9 cellular contexts compared by ENCODE assay signal in genomic region chr12:104462931-104463339, GRCh38. TPM values are rescaled to one million over a fixed set of nuclear protein-coding genes. Genes with fewer than 3 reads are reported as not detected.
DNase-seq lines count a peak whose midpoint lies in the region; ATAC-seq, FAIRE-seq and TF ChIP-seq lines count a peak whose summit lies in the region.
"Had no signal": no experiment of that assay in that cellular context is flagged by ENCODE, and none has a peak within 500 bp of the region (broad histone marks: within the 10 kb centered on the region; RNA-seq: fewer than 3 reads in every experiment).

No MANE protein-coding gene starts in this region.

- DNase-seq in A549 (ENCODE audit: low read depth in 1 of 2, low spot score in 1 of 2) (no peak), mesenteric fat pad (ENCODE audit: low spot score) (no peak), NCI-H345 treated with DMSO at 0.1 percent for 48 hours (lab: John Stamatoyannopoulos, UW; ENCODE audit: unreplicated experiment) (no peak)
- DNase-seq in activated T-helper 2 cell treated with anti-CD3 and anti-CD28 coated beads, Interferon-gamma antibody, Interleukin-2, Interleukin-4, amounts not matched to agents 10 μg/mL and 5 μg/mL and 100 μg/mL, durations not matched to agents 14 hours and 24 hours and 36 hours (ENCODE audit: low spot score): peak; percentile 58
- DNase-seq in stimulated activated effector memory CD8-positive, alpha-beta T cell treated with anti-CD3 and anti-CD28 coated beads, Interleukin-12 subunit alpha, Interleukin-12 subunit beta, amount 100 ng/mL, for 72 hours (ENCODE audit: low spot score in 2 of 2): peak in 1 of 2 donors; percentile 72
- DNase-seq in stimulated activated CD4-positive, alpha-beta T cell treated with anti-CD3 and anti-CD28 coated beads, Interleukin-2, amount 100 ng/mL, for 48 hours: no peak

- CTCF ChIA-PET in A549 (lab: Yijun Ruan, JAX): interaction anchor here (1.0 kb wide), 1 partner anchor 15 kb away, joined by 3 read pairs; no protein-coding TSS in a partner anchor

- H3K4me1 Mint-ChIP-seq in activated T-helper 2 cell treated with anti-CD3 and anti-CD28 coated beads, Interferon-gamma antibody, Interleukin-2, Interleukin-4, amounts not matched to agents 10 μg/mL and 5 μg/mL and 100 μg/mL, durations not matched to agents 14 hours and 24 hours and 36 hours (ENCODE audit: low read depth): peaks cover 68% of the 10 kb centered on the region
- peaks cover 75% of the 10 kb centered on the region for H3K4me1 Mint-ChIP-seq in stimulated activated effector memory CD8-positive, alpha-beta T cell treated with anti-CD3 and anti-CD28 coated beads, Interleukin-12 subunit alpha, Interleukin-12 subunit beta, amount 100 ng/mL, for 72 hours

- FAIRE-seq in A549 (lab: Jason Lieb, UNC): no peak

- peak overlapping the region; percentile 92 for H3K27ac Mint-ChIP-seq in activated T-helper 2 cell treated with anti-CD3 and anti-CD28 coated beads, Interferon-gamma antibody, Interleukin-2, Interleukin-4, amounts not matched to agents 10 μg/mL and 5 μg/mL and 100 μg/mL, durations not matched to agents 14 hours and 24 hours and 36 hours
- peak overlapping the region; percentile 82 for H3K27ac Mint-ChIP-seq in stimulated activated effector memory CD8-positive, alpha-beta T cell treated with anti-CD3 and anti-CD28 coated beads, Interleukin-12 subunit alpha, Interleukin-12 subunit beta, amount 100 ng/mL, for 72 hours
- H3K27ac Mint-ChIP-seq: nephron had no signal

- peaks cover 29% of the 10 kb centered on the region for H3K4me1 ChIP-seq in A549

- TF ChIP-seq CTCF in A549 (IDR thresholded peaks at IDR 0.05): no peak

- H3K27me3 Mint-ChIP-seq in activated T-helper 2 cell treated with anti-CD3 and anti-CD28 coated beads, Interferon-gamma antibody, Interleukin-2, Interleukin-4, amounts not matched to agents 10 μg/mL and 5 μg/mL and 100 μg/mL, durations not matched to agents 14 hours and 24 hours and 36 hours (ENCODE audit: low read depth): no peaks in the 10 kb centered on the region

- no peak for TF ChIP-seq EP300 in A549 (IDR thresholded peaks at IDR 0.05)

- peaks cover 3% of the 10 kb centered on the region for H3K9me3 Mint-ChIP-seq in activated T-helper 2 cell treated with anti-CD3 and anti-CD28 coated beads, Interferon-gamma antibody, Interleukin-2, Interleukin-4, amounts not matched to agents 10 μg/mL and 5 μg/mL and 100 μg/mL, durations not matched to agents 14 hours and 24 hours and 36 hours
- H3K9me3 Mint-ChIP-seq in stimulated activated effector memory CD8-positive, alpha-beta T cell treated with anti-CD3 and anti-CD28 coated beads, Interleukin-12 subunit alpha, Interleukin-12 subunit beta, amount 100 ng/mL, for 72 hours: no peaks in the 10 kb centered on the region
- H3K9me3 Mint-ChIP-seq: nephron had no signal

- peak overlapping the region; percentile 13; the same call in 2 of the 3 replicates for H3K4me2 ChIP-seq in A549

- ATAC-seq in A549: no peak
- peak; percentile 56 for ATAC-seq in GM19043 (IDR thresholded peaks at IDR 0.05; ENCODE audit: low read depth, unreplicated experiment)
- ATAC-seq in HG03558 (IDR thresholded peaks at IDR 0.05; ENCODE audit: extremely low read depth, unreplicated experiment): peak; percentile 33
- ATAC-seq in stimulated activated effector memory CD8-positive, alpha-beta T cell treated with anti-CD3 and anti-CD28 coated beads, Interleukin-12 subunit alpha, Interleukin-12 subunit beta, amount 100 ng/mL, for 72 hours: peak; percentile 71

- peak overlapping the region in 1 of 2 experiments; percentile 34; a peak in 2 of 6 replicates for H3K27ac ChIP-seq in A549

- POLR2A ChIA-PET in A549 (lab: Yijun Ruan, JAX): no interaction called here

- intact Hi-C loops in activated T-helper 2 cell treated with anti-CD3 and anti-CD28 coated beads, Interferon-gamma antibody, Interleukin-2, Interleukin-4, amounts not matched to agents 10 μg/mL and 5 μg/mL and 100 μg/mL, durations not matched to agents 14 hours and 24 hours and 36 hours (cut with micrococcal nuclease): loop anchor here (1.0 to 5.0 kb wide), 7 partner anchors 16 to 299 kb away; no protein-coding TSS in a partner anchor

- WGBS in A549 (ENCODE audit: missing lambda C conversion rate): 90% methylated on average over 1 of the region's 1 CpG

- TF ChIP-seq POLR2A in A549 (IDR thresholded peaks at IDR 0.05; ENCODE audit: low read length): no peak

- no peak overlapping the region for H3K4me3 ChIP-seq in A549

- peaks cover 44% of the 10 kb centered on the region for H3K36me3 Mint-ChIP-seq in activated T-helper 2 cell treated with anti-CD3 and anti-CD28 coated beads, Interferon-gamma antibody, Interleukin-2, Interleukin-4, amounts not matched to agents 10 μg/mL and 5 μg/mL and 100 μg/mL, durations not matched to agents 14 hours and 24 hours and 36 hours (ENCODE audit: low read depth)
- peaks cover 26% of the 10 kb centered on the region for H3K36me3 Mint-ChIP-seq in stimulated activated effector memory CD8-positive, alpha-beta T cell treated with anti-CD3 and anti-CD28 coated beads, Interleukin-12 subunit alpha, Interleukin-12 subunit beta, amount 100 ng/mL, for 72 hours

- TF ChIP-seq RAD21 in A549 (conservative IDR thresholded peaks at IDR 0.05 in 1 of 2, IDR thresholded peaks at IDR 0.05 in 1 of 2): no peak

- H3K4me3 Mint-ChIP-seq in activated T-helper 2 cell treated with anti-CD3 and anti-CD28 coated beads, Interferon-gamma antibody, Interleukin-2, Interleukin-4, amounts not matched to agents 10 μg/mL and 5 μg/mL and 100 μg/mL, durations not matched to agents 14 hours and 24 hours and 36 hours (ENCODE audit: low read depth): peak overlapping the region; percentile 74
- H3K4me3 Mint-ChIP-seq in stimulated activated effector memory CD8-positive, alpha-beta T cell treated with anti-CD3 and anti-CD28 coated beads, Interleukin-12 subunit alpha, Interleukin-12 subunit beta, amount 100 ng/mL, for 72 hours: peak overlapping the region; percentile 85
- H3K4me3 Mint-ChIP-seq: nephron had no signal

- H3K9me3 ChIP-seq in A549: no peaks in the 10 kb centered on the region

TF ChIP-seq in A549, 52 proteins besides CTCF, POLR2A, EP300 and RAD21:
- TF ChIP-seq ZSCAN20 (CRISPR knock-in tag; IDR thresholded peaks at IDR 0.05) (no peak), MAZ (IDR thresholded peaks at IDR 0.05; ENCODE audit: borderline replicate concordance, low read depth, low read length) (no peak), HOXB5 (CRISPR knock-in tag; IDR thresholded peaks at IDR 0.05) (no peak), RNF2 (IDR thresholded peaks at IDR 0.05; ENCODE audit: borderline replicate concordance, low read depth) (no peak), PHF8 (IDR thresholded peaks at IDR 0.05; ENCODE audit: borderline replicate concordance, low read depth) (no peak), NPAS2 (CRISPR knock-in tag; IDR thresholded peaks at IDR 0.05; ENCODE audit: borderline replicate concordance) (no peak), HOXB13 (CRISPR knock-in tag; IDR thresholded peaks at IDR 0.05; ENCODE audit: low read depth) (no peak), SMC3 (IDR thresholded peaks at IDR 0.05) (no peak), EHF (CRISPR knock-in tag; IDR thresholded peaks at IDR 0.05) (no peak), CHD4 (IDR thresholded peaks at IDR 0.05; ENCODE audit: borderline replicate concordance) (no peak), NFE2L2 (conservative IDR thresholded peaks at IDR 0.05; ENCODE audit: low read length) (no peak), HMGXB4 (CRISPR knock-in tag; IDR thresholded peaks at IDR 0.05; ENCODE audit: borderline replicate concordance) (no peak), SREBF2 (IDR thresholded peaks at IDR 0.05) (no peak), JUNB (IDR thresholded peaks at IDR 0.05) (no peak)

RNA-seq across cellular contexts. Expression of gene CHST11, which starts 6.2 kb away (rescaled TPM):
- polyA plus RNA-seq in A549 (2011; rRNA removed) (21.8 and 24.0 TPM in 2 replicates), A549 (2017; fragmentation: RNase III; extraction: RNeasy Plus Mini Kit Qiagen cat#74134 plus additional on column Dnase treatment) (19.2 to 21.2 TPM (median 20.2 TPM) in 3 replicates)
- polyA plus RNA-seq in A549 (2012; cell fraction: cytosol; rRNA removed): 56.7 and 58.5 TPM in 2 replicates
- polyA plus RNA-seq in A549 (2012; cell fraction: nucleus; rRNA removed): 68.8 and 95.1 TPM in 2 replicates
- polyA minus RNA-seq in A549 (2011; rRNA and poly(A)+ RNA removed): 25.4 and 30.0 TPM in 2 replicates
- 41.0 and 50.6 TPM in 2 replicates for total RNA-seq in activated T-helper 2 cell treated with anti-CD3 and anti-CD28 coated beads, Interferon-gamma antibody, Interleukin-2, Interleukin-4, amounts not matched to agents 10 μg/mL and 5 μg/mL and 100 μg/mL, durations not matched to agents 14 hours and 24 hours and 36 hours
- total RNA-seq in mesenteric fat pad: 15.4 TPM

Comparison
In these comparisons a context has a peak if more than half of its experiments do, and no peak if none do; other contexts are left out.
1. ATAC-seq: peak in GM19043 (single experiment), HG03558 (single experiment) and stimulated activated effector memory CD8-positive, alpha-beta T cell treated with anti-CD3 and anti-CD28 coated beads, Interleukin-12 subunit alpha, Interleukin-12 subunit beta, amount 100 ng/mL, for 72 hours (single experiment); none in A549 (0 of 2).